1 cellular context compared by ENCODE assay signal in the genomic region with DNA sequence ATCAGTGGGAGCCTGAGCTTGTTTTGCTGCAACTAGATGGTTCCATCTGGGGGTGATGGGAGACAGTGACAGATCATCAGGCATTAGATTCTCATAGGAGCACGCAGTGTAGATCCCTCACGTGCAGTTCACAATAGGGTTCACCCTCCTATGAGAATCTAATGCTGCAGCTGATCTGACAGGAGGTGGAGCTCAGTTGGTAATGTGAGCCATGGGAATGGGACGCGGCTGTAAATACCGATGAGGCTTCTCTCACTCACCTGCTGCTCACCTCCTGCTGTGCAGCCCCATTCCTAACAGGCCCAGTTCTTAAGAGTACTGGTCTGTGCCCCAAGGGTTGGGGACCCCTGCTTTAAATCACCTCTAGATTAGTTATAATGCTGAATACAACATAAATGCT.
TF ChIP-seq lines count a peak whose summit lies in the region.

No MANE protein-coding gene starts in this region.

TF ChIP-seq in GM23338, 12 proteins besides CTCF, POLR2A, EP300 and RAD21:
- TF ChIP-seq, protein P1, sequence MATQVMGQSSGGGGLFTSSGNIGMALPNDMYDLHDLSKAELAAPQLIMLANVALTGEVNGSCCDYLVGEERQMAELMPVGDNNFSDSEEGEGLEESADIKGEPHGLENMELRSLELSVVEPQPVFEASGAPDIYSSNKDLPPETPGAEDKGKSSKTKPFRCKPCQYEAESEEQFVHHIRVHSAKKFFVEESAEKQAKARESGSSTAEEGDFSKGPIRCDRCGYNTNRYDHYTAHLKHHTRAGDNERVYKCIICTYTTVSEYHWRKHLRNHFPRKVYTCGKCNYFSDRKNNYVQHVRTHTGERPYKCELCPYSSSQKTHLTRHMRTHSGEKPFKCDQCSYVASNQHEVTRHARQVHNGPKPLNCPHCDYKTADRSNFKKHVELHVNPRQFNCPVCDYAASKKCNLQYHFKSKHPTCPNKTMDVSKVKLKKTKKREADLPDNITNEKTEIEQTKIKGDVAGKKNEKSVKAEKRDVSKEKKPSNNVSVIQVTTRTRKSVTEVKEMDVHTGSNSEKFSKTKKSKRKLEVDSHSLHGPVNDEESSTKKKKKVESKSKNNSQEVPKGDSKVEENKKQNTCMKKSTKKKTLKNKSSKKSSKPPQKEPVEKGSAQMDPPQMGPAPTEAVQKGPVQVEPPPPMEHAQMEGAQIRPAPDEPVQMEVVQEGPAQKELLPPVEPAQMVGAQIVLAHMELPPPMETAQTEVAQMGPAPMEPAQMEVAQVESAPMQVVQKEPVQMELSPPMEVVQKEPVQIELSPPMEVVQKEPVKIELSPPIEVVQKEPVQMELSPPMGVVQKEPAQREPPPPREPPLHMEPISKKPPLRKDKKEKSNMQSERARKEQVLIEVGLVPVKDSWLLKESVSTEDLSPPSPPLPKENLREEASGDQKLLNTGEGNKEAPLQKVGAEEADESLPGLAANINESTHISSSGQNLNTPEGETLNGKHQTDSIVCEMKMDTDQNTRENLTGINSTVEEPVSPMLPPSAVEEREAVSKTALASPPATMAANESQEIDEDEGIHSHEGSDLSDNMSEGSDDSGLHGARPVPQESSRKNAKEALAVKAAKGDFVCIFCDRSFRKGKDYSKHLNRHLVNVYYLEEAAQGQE (IDR thresholded peaks at IDR 0.05; ENCODE audit: unreplicated experiment) = no peak
- TF ChIP-seq STAT1 (IDR thresholded peaks at IDR 0.05; ENCODE audit: unreplicated experiment) (no peak), ZNF114 (CRISPR knock-in tag; IDR thresholded peaks at IDR 0.05) (no peak)
